1 cellular context compared by ENCODE assay signal in the genomic region with DNA sequence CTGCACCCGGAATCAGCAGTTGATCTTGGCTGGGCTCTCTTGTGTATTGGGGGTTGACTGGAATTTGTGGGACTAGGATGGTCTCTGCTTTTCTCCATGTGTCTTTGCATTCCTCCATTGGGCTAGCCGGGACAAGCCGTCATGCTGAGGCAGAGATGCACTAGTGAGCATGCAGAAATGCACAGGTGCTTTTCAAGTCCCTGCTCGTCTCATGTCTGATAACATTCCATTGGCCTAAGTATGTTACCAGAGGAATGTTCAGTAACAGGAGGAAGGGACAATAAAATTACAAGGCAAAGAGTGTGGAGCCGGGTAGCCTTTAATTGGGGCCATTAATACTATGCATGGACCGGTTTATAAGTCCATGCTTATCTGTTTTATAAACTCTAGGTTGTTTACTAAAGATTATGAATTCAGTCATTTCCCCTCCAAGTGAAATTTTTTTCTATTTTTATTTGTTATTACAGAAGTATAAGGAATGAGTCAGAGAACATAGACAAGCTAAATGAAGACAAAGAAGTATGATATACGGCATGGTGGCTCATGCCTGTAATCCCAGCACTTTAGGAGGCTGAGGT.
TF ChIP-seq lines count a peak whose summit lies in the region.

No MANE protein-coding gene starts in this region.

TF ChIP-seq in HEK293, 187 proteins besides CTCF, POLR2A, EP300 and RAD21 (continued from another document):
- 0 out of 2 replicates have a peak, but pooled peaks have one; percentile 5 for TF ChIP-seq ZBTB44 (tag by site-specific recombination; IDR thresholded peaks at IDR 0.05)
- TF ChIP-seq KLF16 (tag by site-specific recombination; IDR thresholded peaks at IDR 0.05): peak; percentile 24; the same call in 1 of the 2 replicates
- TF ChIP-seq ZNF423 (tag by site-specific recombination; IDR thresholded peaks at IDR 0.05): no peak
- peak; percentile 19; the same call in 1 of the 2 replicates for TF ChIP-seq FEZF1 (tag by site-specific recombination; IDR thresholded peaks at IDR 0.05)
- peak; percentile 10; the same call in 1 of the 2 replicates for TF ChIP-seq SCRT1 (tag by site-specific recombination; IDR thresholded peaks at IDR 0.05; ENCODE audit: borderline replicate concordance)
- TF ChIP-seq, protein P1, sequence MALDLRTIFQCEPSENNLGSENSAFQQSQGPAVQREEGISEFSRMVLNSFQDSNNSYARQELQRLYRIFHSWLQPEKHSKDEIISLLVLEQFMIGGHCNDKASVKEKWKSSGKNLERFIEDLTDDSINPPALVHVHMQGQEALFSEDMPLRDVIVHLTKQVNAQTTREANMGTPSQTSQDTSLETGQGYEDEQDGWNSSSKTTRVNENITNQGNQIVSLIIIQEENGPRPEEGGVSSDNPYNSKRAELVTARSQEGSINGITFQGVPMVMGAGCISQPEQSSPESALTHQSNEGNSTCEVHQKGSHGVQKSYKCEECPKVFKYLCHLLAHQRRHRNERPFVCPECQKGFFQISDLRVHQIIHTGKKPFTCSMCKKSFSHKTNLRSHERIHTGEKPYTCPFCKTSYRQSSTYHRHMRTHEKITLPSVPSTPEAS (tag by site-specific recombination; IDR thresholded peaks at IDR 0.05): no peak
- 0 out of 2 replicates have a peak, but pooled peaks have one; percentile 31 for TF ChIP-seq ZNF121 (tag by site-specific recombination; IDR thresholded peaks at IDR 0.05)
